ENCODE assay signal across 24 cellular contexts in the genomic region with DNA sequence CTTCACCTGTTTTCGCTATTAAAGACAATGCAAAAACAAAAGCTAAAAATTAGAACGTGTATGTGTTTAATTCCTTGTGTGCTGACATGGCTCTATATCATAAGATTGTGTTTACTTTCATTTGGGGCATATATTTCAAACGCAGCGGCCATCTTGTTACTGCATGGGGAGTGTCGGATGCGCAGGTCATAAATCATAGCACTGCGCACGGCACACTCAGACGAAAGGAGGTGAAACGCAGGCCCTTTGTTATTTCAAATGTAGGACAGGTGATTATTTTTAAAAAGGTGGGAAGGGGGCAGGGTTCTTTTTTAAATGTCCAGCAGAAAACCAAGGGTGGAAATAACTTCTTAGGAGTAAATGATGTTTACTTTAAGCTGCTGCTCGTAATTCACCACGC.
DNase-seq lines count a peak whose midpoint lies in the region; ATAC-seq, FAIRE-seq and TF ChIP-seq lines count a peak whose summit lies in the region.
"Had no signal": no experiment of that assay in that cellular context is flagged by ENCODE, and none has a peak within 500 bp of the region (broad histone marks: within the 10 kb centered on the region; RNA-seq: fewer than 3 reads in every experiment).

No MANE protein-coding gene starts in this region.

- no peak for ATAC-seq in HG03280 (IDR thresholded peaks at IDR 0.05; ENCODE audit: unreplicated experiment)
- ATAC-seq: CD8-positive, alpha-beta T cell; Panc1 had no signal

- no peaks in the 10 kb centered on the region for H3K27me3 ChIP-seq in Karpas-422 (ENCODE audit: low read length)

- intact Hi-C loops in kidney (cut with DNase I) = no loop called here

- no peak overlapping the region for H2AFZ ChIP-seq in Karpas-422 (ENCODE audit: low read length)

- no peak overlapping the region for H3K9ac ChIP-seq in kidney (ENCODE audit: low read length in 2 of 2)
- H3K9ac ChIP-seq in Karpas-422 (ENCODE audit: low read length) = no peak overlapping the region
- H3K9ac ChIP-seq: KMS-11, SK-N-SH had no signal

- no peak overlapping the region for H3K4me2 ChIP-seq in Karpas-422 (ENCODE audit: low read depth, low read length, poor library complexity, severe bottlenecking)
- H3K4me2 ChIP-seq: KMS-11, SK-N-SH had no signal

- peaks cover 9% of the 10 kb centered on the region; the same call in 1 of the 2 replicates for H3K9me2 ChIP-seq in Karpas-422 (replicated peaks; ENCODE audit: insufficient read depth, low read length)
- H3K9me2 ChIP-seq: SK-N-SH had no signal

- H3K4me1 ChIP-seq in kidney (ENCODE audit: control insufficient read depth in 1 of 2, insufficient read depth in 1 of 2, low read depth in 1 of 2, low read length in 2 of 2) (no peaks in the 10 kb centered on the region), Karpas-422 (ENCODE audit: low read length) (no peaks in the 10 kb centered on the region)
- H3K4me1 ChIP-seq: Caco-2 had no signal

- no peak overlapping the region for H3K27ac ChIP-seq in kidney (ENCODE audit: low read depth in 2 of 2, low read length in 2 of 2)
- H3K27ac ChIP-seq in Karpas-422 (ENCODE audit: low read length) = no peak overlapping the region
- H3K27ac ChIP-seq: C4-2B, KMS-11 had no signal

- no peak for FAIRE-seq in kidney (lab: Jason Lieb, UNC)
- FAIRE-seq: GM18507, H54 had no signal

- H4K20me1 ChIP-seq in Karpas-422 (ENCODE audit: insufficient read depth, low read depth, low read length) = no peaks in the 10 kb centered on the region

- H3K36me3 ChIP-seq in kidney (ENCODE audit: control insufficient read depth in 1 of 2, insufficient read depth in 2 of 2, low read length in 2 of 2) (no peaks in the 10 kb centered on the region), Karpas-422 (ENCODE audit: insufficient read depth, low read length) (no peaks in the 10 kb centered on the region)

- H3K4me3 ChIP-seq in kidney (ENCODE audit: low read length in 2 of 2) (no peak overlapping the region), Karpas-422 (ENCODE audit: low read length) (no peak overlapping the region)

- H3K79me2 ChIP-seq in Karpas-422 (ENCODE audit: low read length) = no peaks in the 10 kb centered on the region

- H3K9me3 ChIP-seq in kidney (ENCODE audit: control insufficient read depth in 1 of 2, low read length in 2 of 2) (no peaks in the 10 kb centered on the region), Karpas-422 (ENCODE audit: low read length) (no peaks in the 10 kb centered on the region)
- H3K9me3 ChIP-seq: Caco-2, SK-N-SH had no signal

- peak; percentile 48 for DNase-seq in ELR (ENCODE audit: low read depth)
- DNase-seq in NCI-H69 (lab: John Stamatoyannopoulos, UW) = peak; percentile 97
- peak; percentile 9 for DNase-seq in kidney
- DNase-seq in stimulated activated naive CD4-positive, alpha-beta T cell (lab: John Stamatoyannopoulos, UW) = no peak
- DNase-seq in Karpas-422 = no peak
- DNase-seq in activated CD4-positive, alpha-beta T cell treated with anti-CD3 and anti-CD28 coated beads, Interleukin-2, amount 50 U/mL, for 48 hours = no peak
- DNase-seq: Caco-2; CD8-positive, alpha-beta T cell; DMS79 treated with DMSO at 0.1 percent for 48 hours; IMR-90; NCI-H1092; NCI-H1417 treated with DMSO at 0.1 percent for 48 hours; NCI-H1694 treated with DMSO at 0.1 percent for 48 hours; NCI-H2107; NCI-H526; SIG-M5; SK-N-SH; SW 1271 had no signal

- TF ChIP-seq CTCF in kidney (IDR thresholded peaks at IDR 0.05; ENCODE audit: borderline replicate concordance, extremely low read depth, insufficient read depth) = no peak

Comparison
In these comparisons a context has a peak if more than half of its experiments do, and no peak if none do; other contexts are left out.
1. DNase-seq: peak in ELR (single experiment), NCI-H69 (single experiment) and kidney (single experiment); none in stimulated activated naive CD4-positive, alpha-beta T cell (0 of 6), Karpas-422 (single experiment) and activated CD4-positive, alpha-beta T cell treated with anti-CD3 and anti-CD28 coated beads, Interleukin-2, amount 50 U/mL, for 48 hours (0 of 2).